Comparison of ENCODE assay signal across 4 cellular contexts in the genomic region with DNA sequence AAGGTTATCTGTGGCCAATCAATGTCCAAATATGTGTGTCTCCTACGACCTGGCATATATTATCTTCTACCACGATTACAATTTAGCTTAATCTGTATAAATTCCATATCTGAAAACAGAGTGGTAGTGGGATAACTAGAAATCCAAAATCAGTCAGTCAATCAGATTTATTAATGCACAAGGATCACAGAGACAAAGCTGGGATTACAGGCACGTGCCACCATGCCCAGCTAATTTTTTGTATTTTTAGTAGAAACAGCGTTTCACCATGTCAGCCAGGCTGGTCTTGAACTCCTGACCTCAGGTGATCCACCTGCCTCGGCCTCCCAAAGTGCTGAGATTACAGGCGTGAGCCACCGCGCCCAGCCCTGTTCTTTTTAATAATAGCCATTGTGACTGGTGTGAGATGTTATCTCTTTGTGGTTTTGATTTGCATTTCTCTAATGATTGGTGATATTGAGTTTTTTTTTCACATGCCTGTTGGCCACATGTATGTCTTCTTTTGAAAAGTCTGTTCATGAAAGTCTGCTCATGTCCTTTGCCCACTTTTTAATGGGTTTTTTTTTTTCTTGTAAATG. TPM values are rescaled to one million over a fixed set of nuclear protein-coding genes. Genes with fewer than 3 reads are reported as not detected.
"Had no signal": no experiment of that assay in that cellular context is flagged by ENCODE, and none has a peak within 500 bp of the region (broad histone marks: within the 10 kb centered on the region; RNA-seq: fewer than 3 reads in every experiment).

No MANE protein-coding gene starts in this region.

RNA-seq across cellular contexts. Expression of gene C11orf97, which starts 43.6 kb away (rescaled TPM):
- polyA plus RNA-seq: keratinocyte; naive thymus-derived CD4-positive, alpha-beta T cell; pancreas; right cardiac atrium had no signal
